11 cellular contexts compared by ENCODE assay signal in genomic region chr14:64806202-64806861, GRCh38.
DNase-seq lines count a peak whose midpoint lies in the region; ATAC-seq and TF ChIP-seq lines count a peak whose summit lies in the region.
"Had no signal": no experiment of that assay in that cellular context is flagged by ENCODE, and none has a peak within 500 bp of the region (broad histone marks: within the 10 kb centered on the region; RNA-seq: fewer than 3 reads in every experiment).

No MANE protein-coding gene starts in this region.

- POLR2A ChIA-PET in BJ (lab: Charles Lee): no interaction called here

- DNase-seq in BJ (ENCODE audit: low read depth) (peak; percentile 74), NCI-H2029 treated with DMSO at 0.1 percent for 48 hours (lab: John Stamatoyannopoulos, UW) (peak; percentile 55), choroid plexus epithelial cell (ENCODE audit: low read depth) (peak; percentile 72), myocyte (ENCODE audit: low read depth) (peak; percentile 45), NCI-H82 treated with DMSO at 0.1 percent for 48 hours (lab: John Stamatoyannopoulos, UW; ENCODE audit: unreplicated experiment) (no peak)
- DNase-seq in activated CD8-positive, alpha-beta memory T cell treated with anti-CD3 and anti-CD28 coated beads, Interleukin-2, amount 50 U/mL, for 4 hours: no peak
- DNase-seq: posterior cingulate gyrus, testis had no signal

- no peak for TF ChIP-seq CTCF in BJ (IDR thresholded peaks at IDR 0.05; ENCODE audit: insufficient read depth, low read depth, low read length)
- no peak for TF ChIP-seq CTCF in choroid plexus epithelial cell (conservative IDR thresholded peaks at IDR 0.05; ENCODE audit: low read depth, low read length)

- CTCF ChIA-PET in BJ (lab: Yijun Ruan, JAX): interaction anchor here (1.0 to 1.6 kb wide), 5 partner anchors 10 to 86 kb away, joined by 3 to 5 read pairs (median 4); no protein-coding TSS in a partner anchor

- ATAC-seq in HG02588 (IDR thresholded peaks at IDR 0.05; ENCODE audit: unreplicated experiment) (no peak), HG02798 (IDR thresholded peaks at IDR 0.05; ENCODE audit: poor library complexity, unreplicated experiment) (no peak)
- ATAC-seq: K562 had no signal

- H3K27me3 ChIP-seq in BJ (ENCODE audit: control insufficient read depth, insufficient read depth, low read length): no peaks in the 10 kb centered on the region
- H3K27me3 ChIP-seq: testis had no signal

- H3K4me3 ChIP-seq in BJ (ENCODE audit: low read depth, low read length): no peak overlapping the region
- H3K4me3 ChIP-seq in choroid plexus epithelial cell (ENCODE audit: low read depth, low read length): no peak overlapping the region
- H3K4me3 ChIP-seq: K562, testis had no signal

- H3K36me3 ChIP-seq in BJ (ENCODE audit: control insufficient read depth, insufficient read depth, low read length): no peaks in the 10 kb centered on the region

Comparison
In these comparisons a context has a peak if more than half of its experiments do, and no peak if none do; other contexts are left out.
1. DNase-seq: peak in BJ (single experiment), NCI-H2029 treated with DMSO at 0.1 percent for 48 hours (single experiment), choroid plexus epithelial cell (single experiment) and myocyte (single experiment); none in NCI-H82 treated with DMSO at 0.1 percent for 48 hours (single experiment) and activated CD8-positive, alpha-beta memory T cell treated with anti-CD3 and anti-CD28 coated beads, Interleukin-2, amount 50 U/mL, for 4 hours (single experiment).